In the genomic region with DNA sequence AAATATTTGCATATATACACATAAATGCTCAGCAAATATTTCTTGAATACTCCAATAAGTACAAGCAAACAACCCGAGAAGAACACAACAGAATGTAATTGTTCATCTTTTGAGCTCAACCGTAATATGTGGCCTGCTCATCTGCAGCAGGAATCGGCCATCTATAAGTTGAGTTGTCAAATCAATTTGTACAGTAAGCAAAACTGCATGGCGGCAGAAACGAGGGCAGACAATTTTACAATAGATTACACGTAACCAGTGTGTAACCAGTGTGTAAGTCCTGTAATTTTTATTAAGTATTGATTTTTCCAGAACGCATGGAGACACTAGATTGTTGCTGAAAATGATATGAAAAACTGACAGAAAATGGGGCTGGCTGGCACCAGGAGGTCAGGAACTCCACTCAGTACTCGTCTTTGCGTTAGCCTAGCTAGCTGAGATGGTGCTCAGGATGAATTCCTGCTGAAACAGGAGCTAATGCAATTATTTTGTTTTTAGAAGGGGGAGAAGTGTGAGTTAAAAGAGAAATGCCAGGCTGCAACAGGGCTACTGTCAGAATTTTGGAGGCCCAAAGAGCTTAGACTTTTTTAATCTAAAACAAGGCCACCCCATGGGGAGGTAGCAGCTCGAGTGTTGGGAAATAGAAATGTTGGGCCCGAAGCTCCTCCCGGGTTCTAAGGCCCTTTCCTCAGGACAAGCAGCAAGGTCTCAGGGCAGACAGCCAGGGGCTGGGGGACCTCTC, we compare ENCODE assay signal across 8 cellular contexts. TPM values are rescaled to one million over a fixed set of nuclear protein-coding genes. Genes with fewer than 3 reads are reported as not detected.
A peak's percentile ranks its signal among the peaks of the same experiment; 100 is the strongest.
DNase-seq lines count a peak whose midpoint lies in the region; ATAC-seq, FAIRE-seq and TF ChIP-seq lines count a peak whose summit lies in the region.

No MANE protein-coding gene starts in this region.

- TF ChIP-seq CTCF in hepatocyte (IDR thresholded peaks at IDR 0.05; ENCODE audit: poor library complexity): no peak
- no peak for TF ChIP-seq CTCF in tibial artery (IDR thresholded peaks at IDR 0.05)

- intact Hi-C loops in tibial artery (cut with DNase I; ENCODE audit: low total_unique reads): no loop called here

- H3K27me3 ChIP-seq in CD4-positive, CD25-positive, alpha-beta regulatory T cell (ENCODE audit: control insufficient read depth, insufficient read depth, low read length): no peaks in the 10 kb centered on the region
- H3K27me3 ChIP-seq in hepatocyte (no peaks in the 10 kb centered on the region), tibial artery (no peaks in the 10 kb centered on the region)

- peaks cover 7% of the 10 kb centered on the region for H3K36me3 ChIP-seq in CD4-positive, CD25-positive, alpha-beta regulatory T cell (ENCODE audit: control insufficient read depth, insufficient read depth, low read length)
- H3K36me3 ChIP-seq in SK-N-MC (ENCODE audit: insufficient read depth, low read length) (peaks cover 51% of the 10 kb centered on the region), hepatocyte (replicated peaks; ENCODE audit: insufficient read depth, low read depth) (no peaks in the 10 kb centered on the region), tibial artery (no peaks in the 10 kb centered on the region)

- WGBS in hepatocyte (ENCODE audit: low lambda C conversion rate, missing lambda C conversion rate): 12% methylated on average over 12 of the region's 12 CpGs

- peaks cover 10 to 31% (median 27%) of the 10 kb centered on the region in 4 donors for H3K4me1 Mint-ChIP-seq in CD4-positive, CD25-positive, alpha-beta regulatory T cell

- H4K20me1 ChIP-seq in hepatocyte (ENCODE audit: insufficient read depth, poor library complexity, severe bottlenecking): peaks cover 8% of the 10 kb centered on the region

- H3K4me1 ChIP-seq in CD4-positive, CD25-positive, alpha-beta regulatory T cell (ENCODE audit: control insufficient read depth, insufficient read depth, low read length, poor library complexity, severe bottlenecking): peaks cover 49% of the 10 kb centered on the region
- H3K4me1 ChIP-seq in hepatocyte (ENCODE audit: insufficient read depth) (peaks cover 28% of the 10 kb centered on the region), tibial artery (peaks cover 0 to 74% (median 39%) of the 10 kb centered on the region in 4 donors)

- H3K9me3 ChIP-seq in CD4-positive, CD25-positive, alpha-beta regulatory T cell (ENCODE audit: control insufficient read depth in 2 of 2, low read length in 2 of 2): no peaks in the 10 kb centered on the region
- peaks cover 5% of the 10 kb centered on the region for H3K9me3 ChIP-seq in SK-N-MC (ENCODE audit: low read depth, low read length)
- no peaks in the 10 kb centered on the region for H3K9me3 ChIP-seq in hepatocyte (ENCODE audit: low read depth)
- H3K9me3 ChIP-seq in tibial artery: no peaks in the 10 kb centered on the region

- peak overlapping the region; percentile 60 for H2AFZ ChIP-seq in hepatocyte

- peaks cover 9% of the 10 kb centered on the region for H3K36me3 Mint-ChIP-seq in CD4-positive, CD25-positive, alpha-beta regulatory T cell

- H3K4me2 ChIP-seq in hepatocyte: peak overlapping the region; percentile 82

- H3K27ac ChIP-seq in CD4-positive, CD25-positive, alpha-beta regulatory T cell (ENCODE audit: insufficient read depth, low read length, poor library complexity, severe bottlenecking): peak overlapping the region; percentile 90
- H3K27ac ChIP-seq in SK-N-MC: peak overlapping the region; percentile 99
- peak overlapping the region; percentile 91 for H3K27ac ChIP-seq in hepatocyte
- peak overlapping the region; percentile 88 to 90 for H3K27ac ChIP-seq in tibial artery

- no peak overlapping the region for H3K4me3 Mint-ChIP-seq in CD4-positive, CD25-positive, alpha-beta regulatory T cell

- TF ChIP-seq POLR2A in H54 (IDR thresholded peaks at IDR 0.05; ENCODE audit: low read depth, low read length): no peak

- H3K79me2 ChIP-seq in hepatocyte: peaks cover 90% of the 10 kb centered on the region

- no peaks in the 10 kb centered on the region for H3K27me3 Mint-ChIP-seq in CD4-positive, CD25-positive, alpha-beta regulatory T cell

- peak overlapping the region; percentile 100 for H3K9ac ChIP-seq in SK-N-MC (ENCODE audit: insufficient read length)

- H3K9me3 Mint-ChIP-seq in CD4-positive, CD25-positive, alpha-beta regulatory T cell: peaks cover 0 to 2% (median 0%) of the 10 kb centered on the region in 7 donors

- peak; percentile 65 for FAIRE-seq in H54 (lab: Jason Lieb, UNC)

- H3K4me3 ChIP-seq in CD4-positive, CD25-positive, alpha-beta regulatory T cell (ENCODE audit: low read depth, low read length): peak overlapping the region; percentile 99
- H3K4me3 ChIP-seq in SK-N-MC (peak overlapping the region; percentile 97), hepatocyte (peak overlapping the region; percentile 68), tibial artery (peak overlapping the region; percentile 64 to 83)

- no peak for ATAC-seq in CD4-positive, CD25-positive, alpha-beta regulatory T cell (ENCODE audit: low read depth in 2 of 2)
- no peak for ATAC-seq in GM21723 (IDR thresholded peaks at IDR 0.05; ENCODE audit: unreplicated experiment)

- peak in 1 of 3 donors; percentile 18 for DNase-seq in CD4-positive, CD25-positive, alpha-beta regulatory T cell
- no peak for DNase-seq in H54 (ENCODE audit: insufficient read length, low spot score)
- no peak for DNase-seq in SK-N-MC (ENCODE audit: low read depth, low spot score)
- no peak for DNase-seq in hepatocyte (ENCODE audit: low spot score)
- no peak for DNase-seq in tibial artery
- DNase-seq in NOMO-1 treated with dmso at 0.1 percent for 144 hours (lab: John Stamatoyannopoulos, UW; ENCODE audit: unreplicated experiment): no peak
- no peak for DNase-seq in NCI-H1436 (lab: John Stamatoyannopoulos, UW)

- H3K27ac Mint-ChIP-seq in CD4-positive, CD25-positive, alpha-beta regulatory T cell: no peak overlapping the region

- H3K9me2 ChIP-seq in hepatocyte (replicated peaks; ENCODE audit: insufficient read depth): no peaks in the 10 kb centered on the region

RNA-seq across cellular contexts. Expression of gene DHX29, which starts 0.7 kb away (rescaled TPM):
- 16.5 TPM for total RNA-seq in CD4-positive, CD25-positive, alpha-beta regulatory T cell
- polyA plus RNA-seq in CD4-positive, CD25-positive, alpha-beta regulatory T cell: 10 to 100 TPM; 12.5 to 28.5 (median 14.8) TPM
- total RNA-seq in hepatocyte: 30.0 and 32.9 TPM in 2 replicates
- polyA plus RNA-seq in hepatocyte: 46.5 and 48.4 TPM in 2 replicates

RNA-seq across cellular contexts. Expression of gene MTREX, which starts 1.0 kb away (rescaled TPM):
- total RNA-seq in CD4-positive, CD25-positive, alpha-beta regulatory T cell: 86.7 TPM
- 10 to 100 TPM; 23.2 to 34.3 (median 28.4) TPM for polyA plus RNA-seq in CD4-positive, CD25-positive, alpha-beta regulatory T cell
- total RNA-seq in hepatocyte: 66.0 and 69.2 TPM in 2 replicates
- 19.0 and 27.1 TPM in 2 replicates for polyA plus RNA-seq in hepatocyte
